Comparison of ENCODE assay signal across 20 cellular contexts in the genomic region with DNA sequence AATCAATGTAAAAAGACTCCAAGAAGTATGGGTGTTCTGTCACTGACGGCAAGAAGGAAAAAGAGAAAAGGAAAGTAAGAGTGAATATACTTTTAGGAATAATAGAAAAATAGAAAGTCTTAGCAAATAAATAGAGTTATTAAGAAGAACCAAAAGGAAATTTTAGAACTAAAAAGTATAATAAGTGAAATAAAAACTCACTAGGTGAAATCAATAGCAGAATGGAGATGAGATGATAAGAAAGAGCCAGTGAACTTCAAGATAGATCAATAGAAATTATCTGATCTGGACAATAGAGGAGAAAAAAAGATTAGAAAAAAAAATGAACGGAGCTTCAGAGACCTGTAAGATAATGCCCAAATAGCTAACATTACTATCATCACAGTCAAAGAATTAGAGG.
"Had no signal": no experiment of that assay in that cellular context is flagged by ENCODE, and none has a peak within 500 bp of the region (broad histone marks: within the 10 kb centered on the region; RNA-seq: fewer than 3 reads in every experiment).

No MANE protein-coding gene starts in this region.

- H3K9me3 ChIP-seq: esophagus muscularis mucosa, gastrocnemius medialis, sigmoid colon, thoracic aorta had no signal

- H3K4me3 ChIP-seq: esophagus muscularis mucosa, gastrocnemius medialis, heart right ventricle, right atrium auricular region, sigmoid colon, skin epidermis, stomach, thoracic aorta, transverse colon had no signal

- ATAC-seq: effector memory CD8-positive, alpha-beta T cell; gastrocnemius medialis; heart right ventricle; natural killer cell had no signal

- H3K27ac ChIP-seq: epithelial cell of prostate, esophagus muscularis mucosa, gastrocnemius medialis, heart right ventricle, right atrium auricular region, sigmoid colon, skin epidermis, stomach, thoracic aorta, transverse colon had no signal

- H3K9me3 Mint-ChIP-seq: effector memory CD8-positive, alpha-beta T cell had no signal

- DNase-seq: effector memory CD8-positive, alpha-beta T cell; gastrocnemius medialis; heart right ventricle; hypothalamus; kidney glomerular epithelial cell; natural killer cell; sigmoid colon; stimulated activated CD4-positive, alpha-beta T cell treated with anti-CD3 and anti-CD28 coated beads, Interleukin-2, amount 100 ng/mL, for 24 hours; stimulated activated CD4-positive, alpha-beta T cell treated with anti-CD3 and anti-CD28 coated beads, Interleukin-4, amount 100 ng/mL, for 4 hours; stimulated activated naive CD4-positive, alpha-beta T cell; stomach; substantia nigra; transverse colon had no signal

- H3K27me3 ChIP-seq: esophagus muscularis mucosa, gastrocnemius medialis, heart right ventricle, right atrium auricular region, sigmoid colon, stomach, transverse colon had no signal

- H3K4me1 ChIP-seq: right atrium auricular region, stomach, transverse colon had no signal

- H3K27ac Mint-ChIP-seq: dendritic cell treated with granulocyte-macrophage colony-stimulating factor and Interleukin-4, amounts not matched to agents 40 ng/mL and 50 ng/mL, for 4 days had no signal

- H3K4me3 Mint-ChIP-seq: dendritic cell treated with granulocyte-macrophage colony-stimulating factor and Interleukin-4, amounts not matched to agents 40 ng/mL and 50 ng/mL, for 4 days; effector memory CD8-positive, alpha-beta T cell; natural killer cell; neural crest cell had no signal

- H3K27me3 Mint-ChIP-seq: dendritic cell treated with granulocyte-macrophage colony-stimulating factor and Interleukin-4, amounts not matched to agents 40 ng/mL and 50 ng/mL, for 4 days; effector memory CD8-positive, alpha-beta T cell had no signal
